In genomic region chr17:57597531-57598453, GRCh38 we compare ENCODE assay signal across 8 cellular contexts.
A peak's percentile ranks its signal among the peaks of the same experiment; 100 is the strongest.
DNase-seq lines count a peak whose midpoint lies in the region; ATAC-seq and TF ChIP-seq lines count a peak whose summit lies in the region.

No MANE protein-coding gene starts in this region.

- H3K27ac Mint-ChIP-seq in stimulated activated naive CD8-positive, alpha-beta T cell treated with anti-CD3 and anti-CD28 coated beads, Interleukin-15, amount 100 ng/mL, for 72 hours: peak overlapping the region in 1 of 2 donors; percentile 98

- no peak for TF ChIP-seq POLR2A in NB4 (IDR thresholded peaks at IDR 0.05; ENCODE audit: extremely low read depth, insufficient read length)
- no peak for TF ChIP-seq POLR2A in upper lobe of left lung (IDR thresholded peaks at IDR 0.05)

- TF ChIP-seq EP300 in upper lobe of left lung (IDR thresholded peaks at IDR 0.05): no peak

- no peak overlapping the region for H3K4me3 Mint-ChIP-seq in stimulated activated naive CD8-positive, alpha-beta T cell treated with anti-CD3 and anti-CD28 coated beads, Interleukin-15, amount 100 ng/mL, for 72 hours

- H3K36me3 ChIP-seq in lung (ENCODE audit: control insufficient read depth in 2 of 2, insufficient read depth in 2 of 2, low read length in 2 of 2): no peaks in the 10 kb centered on the region
- H3K36me3 ChIP-seq in upper lobe of left lung: no peaks in the 10 kb centered on the region

- H3K4me3 ChIP-seq in NB4 (ENCODE audit: low read depth, low read length) (no peak overlapping the region), lung (no peak overlapping the region), upper lobe of left lung (no peak overlapping the region)

- H3K4me1 Mint-ChIP-seq in stimulated activated naive CD8-positive, alpha-beta T cell treated with anti-CD3 and anti-CD28 coated beads, Interleukin-15, amount 100 ng/mL, for 72 hours: peaks cover 59% of the 10 kb centered on the region

- H3K9me3 ChIP-seq in lung (ENCODE audit: control insufficient read depth in 2 of 2, insufficient read depth in 1 of 2, low read length in 1 of 2): no peaks in the 10 kb centered on the region
- H3K9me3 ChIP-seq in upper lobe of left lung: peaks cover 0 to 4% (median 0%) of the 10 kb centered on the region in 4 donors

- ATAC-seq in stimulated activated naive CD8-positive, alpha-beta T cell treated with anti-CD3 and anti-CD28 coated beads, Interleukin-15, Interleukin-2, amounts not matched to agents 100 U/mL and 50 U/mL, for 24 hours: no peak
- no peak for ATAC-seq in stimulated activated naive CD8-positive, alpha-beta T cell treated with anti-CD3 and anti-CD28 coated beads, Interleukin-15, amount 100 ng/mL, for 72 hours
- no peak for ATAC-seq in lung (ENCODE audit: insufficient read depth, low FRiP score)
- peak in 1 of 2 donors; percentile 79 for ATAC-seq in upper lobe of left lung (ENCODE audit: low FRiP score in 2 of 2)
- no peak for ATAC-seq in GM21360 (IDR thresholded peaks at IDR 0.05; ENCODE audit: unreplicated experiment)

- peaks cover 10 to 12% of the 10 kb centered on the region in 2 donors for H3K9me3 Mint-ChIP-seq in stimulated activated naive CD8-positive, alpha-beta T cell treated with anti-CD3 and anti-CD28 coated beads, Interleukin-15, amount 100 ng/mL, for 72 hours

- H3K27me3 ChIP-seq in lung (ENCODE audit: control insufficient read depth, insufficient read depth) (no peaks in the 10 kb centered on the region), upper lobe of left lung (no peaks in the 10 kb centered on the region)

- TF ChIP-seq CTCF in NB4 (IDR thresholded peaks at IDR 0.05; ENCODE audit: low read depth, low read length) (peak; percentile 77), lung (IDR thresholded peaks at IDR 0.05; ENCODE audit: control extremely low read depth, extremely low read depth) (peak; percentile 62), upper lobe of left lung (IDR thresholded peaks at IDR 0.05) (peak; percentile 59 to 72 (median 65))

- no peaks in the 10 kb centered on the region for H3K27me3 Mint-ChIP-seq in stimulated activated naive CD8-positive, alpha-beta T cell treated with anti-CD3 and anti-CD28 coated beads, Interleukin-15, amount 100 ng/mL, for 72 hours

- H3K4me1 ChIP-seq in lung (ENCODE audit: control insufficient read depth in 2 of 2, insufficient read depth in 2 of 2, low read length in 2 of 2): peaks cover 0 to 8% of the 10 kb centered on the region in 2 donors
- H3K4me1 ChIP-seq in upper lobe of left lung: peaks cover 0 to 8% (median 2%) of the 10 kb centered on the region in 4 donors

- WGBS in lung, 2 donors: 61 to 64% methylated on average over 8 of the region's 8 CpGs
- 55 to 62% methylated on average over 8 of the region's 8 CpGs for WGBS in upper lobe of left lung, 2 donors

- no peak overlapping the region for H3K27ac ChIP-seq in lung (ENCODE audit: low read depth in 1 of 2, low read length in 1 of 2)
- no peak overlapping the region for H3K27ac ChIP-seq in upper lobe of left lung

- DNase-seq in stimulated activated naive CD8-positive, alpha-beta T cell treated with anti-CD3 and anti-CD28 coated beads, Interleukin-15, Interleukin-2, amounts not matched to agents 100 U/mL and 50 U/mL, for 24 hours: peak; percentile 49
- DNase-seq in stimulated activated naive CD8-positive, alpha-beta T cell treated with anti-CD3 and anti-CD28 coated beads, Interleukin-15, amount 100 ng/mL, for 72 hours: no peak
- DNase-seq in NB4 (ENCODE audit: low read depth): peak; percentile 57
- peak; percentile 35 to 44 for DNase-seq in SW 1271 (lab: John Stamatoyannopoulos, UW)
- peak; percentile 30 to 69 for DNase-seq in dermis microvascular lymphatic vessel endothelial cell (ENCODE audit: low read depth in 2 of 2)
- DNase-seq in lung (ENCODE audit: low spot score): peak; percentile 58
- peak in 1 of 2 donors; percentile 49 for DNase-seq in upper lobe of left lung

Comparison
In these comparisons a context has a peak if more than half of its experiments do, and no peak if none do; other contexts are left out.
1. DNase-seq: peak in stimulated activated naive CD8-positive, alpha-beta T cell treated with anti-CD3 and anti-CD28 coated beads, Interleukin-15, Interleukin-2, amounts not matched to agents 100 U/mL and 50 U/mL, for 24 hours (single experiment), NB4 (single experiment), SW 1271 (2 of 2), dermis microvascular lymphatic vessel endothelial cell (2 of 2) and lung (single experiment); none in stimulated activated naive CD8-positive, alpha-beta T cell treated with anti-CD3 and anti-CD28 coated beads, Interleukin-15, amount 100 ng/mL, for 72 hours (0 of 2).
2. Peak in every context shown above with its lines, with median percentiles within 50 percentile points of each other: CTCF ChIP-seq.